Comparison of ENCODE assay signal across 8 cellular contexts in genomic region chr15:43204016-43204901, GRCh38. TPM values are rescaled to one million over a fixed set of nuclear protein-coding genes. Genes with fewer than 3 reads are reported as not detected.
DNase-seq lines count a peak whose midpoint lies in the region; ATAC-seq and TF ChIP-seq lines count a peak whose summit lies in the region.

No MANE protein-coding gene starts in this region.

- H3K9me3 ChIP-seq in MG63: no peaks in the 10 kb centered on the region
- H3K9me3 ChIP-seq in mucosa of descending colon: no peaks in the 10 kb centered on the region
- no peaks in the 10 kb centered on the region for H3K9me3 ChIP-seq in thoracic aorta

- no peak overlapping the region for H3K27ac ChIP-seq in thoracic aorta

- POLR2A ChIA-PET in GM10248 (lab: Yijun Ruan, JAX): interaction anchor here (0.9 kb wide), 1 partner anchor 13 kb away, joined by 3 read pairs; no protein-coding TSS in a partner anchor

- H3K4me1 ChIP-seq in mucosa of descending colon (ENCODE audit: low read depth): no peaks in the 10 kb centered on the region
- no peaks in the 10 kb centered on the region for H3K4me1 ChIP-seq in thoracic aorta (ENCODE audit: control insufficient read depth in 1 of 2, low read depth in 2 of 2)

- intact Hi-C loops in mucosa of descending colon (cut with DNase I, micrococcal nuclease): no loop called here

- CTCF ChIA-PET in GM10248 (lab: Yijun Ruan, JAX): interaction anchor here (0.7 to 4.5 kb wide), 27 partner anchors 9 to 499 kb away, joined by 3 to 52 read pairs (median 6); partner anchors contain the start of genes CCNDBP1 and TGM5

- peak; percentile 69 for DNase-seq in GM10248 (ENCODE audit: extremely low spot score)
- peak; percentile 68 for DNase-seq in MG63
- DNase-seq in activated CD4-positive, alpha-beta T cell treated with anti-CD3 and anti-CD28 coated beads for 24 hours (ENCODE audit: low read depth in 2 of 2): peak; percentile 9 to 40
- peak; percentile 55 for DNase-seq in ecto neural progenitor cell (ENCODE audit: low spot score)
- peak in 2 of 3 donors; percentile 49 to 67 for DNase-seq in mucosa of descending colon
- DNase-seq in thoracic aorta (ENCODE audit: low spot score): no peak
- DNase-seq in DMS153 (lab: John Stamatoyannopoulos, UW): no peak
- DNase-seq in effector CD8-positive, alpha-beta T cell (lab: John Stamatoyannopoulos, UW): no peak

- ATAC-seq in mucosa of descending colon (peak; percentile 58), thoracic aorta (ENCODE audit: insufficient number of reproducible peaks, low FRiP score, low read depth) (no peak)

- TF ChIP-seq CTCF in GM10248 (IDR thresholded peaks at IDR 0.05; ENCODE audit: control extremely low read depth, extremely low read depth, low read depth, missing control alignments) (peak; percentile 75), mucosa of descending colon (IDR thresholded peaks at IDR 0.05) (no peak), thoracic aorta (IDR thresholded peaks at IDR 0.05) (peak; percentile 49)

- H3K4me3 ChIP-seq in MG63 (no peak overlapping the region), mucosa of descending colon (no peak overlapping the region), thoracic aorta (no peak overlapping the region)

- H3K36me3 ChIP-seq in MG63: no peaks in the 10 kb centered on the region
- no peaks in the 10 kb centered on the region for H3K36me3 ChIP-seq in mucosa of descending colon (ENCODE audit: low read depth)
- no peaks in the 10 kb centered on the region for H3K36me3 ChIP-seq in thoracic aorta

- H3K27me3 ChIP-seq in MG63: no peaks in the 10 kb centered on the region
- H3K27me3 ChIP-seq in thoracic aorta (replicated peaks; ENCODE audit: insufficient read depth): no peaks in the 10 kb centered on the region

RNA-seq across cellular contexts. Expression of gene EPB42, which starts 16.6 kb away (rescaled TPM):
- total RNA-seq in MG63 (2014; rRNA removed; shearing (Covaris generic); ENCODE audit: low replicate concordance): not detected in 2 replicates
- total RNA-seq in mucosa of descending colon (not detected), thoracic aorta (not detected)

RNA-seq across cellular contexts. Expression of gene CCNDBP1, which starts 19.1 kb away (rescaled TPM):
- total RNA-seq in MG63 (2014; rRNA removed; shearing (Covaris generic); ENCODE audit: low replicate concordance): 58.9 and 97.1 TPM in 2 replicates
- total RNA-seq in mucosa of descending colon (10 to 100 TPM; 45.5 to 75.2 (median 54.6) TPM), thoracic aorta (100 to 1,000 TPM in 1 of 2 donors, 10 to 100 TPM in 1; 61.5 to 153 TPM)

Comparison
In these comparisons a context has a peak if more than half of its experiments do, and no peak if none do; other contexts are left out.
1. DNase-seq: peak in GM10248 (single experiment), MG63 (single experiment), activated CD4-positive, alpha-beta T cell treated with anti-CD3 and anti-CD28 coated beads for 24 hours (2 of 2), ecto neural progenitor cell (single experiment) and mucosa of descending colon (2 of 3); none in thoracic aorta (single experiment), DMS153 (single experiment) and effector CD8-positive, alpha-beta T cell (single experiment).